9 cellular contexts compared by ENCODE assay signal in the genomic region with DNA sequence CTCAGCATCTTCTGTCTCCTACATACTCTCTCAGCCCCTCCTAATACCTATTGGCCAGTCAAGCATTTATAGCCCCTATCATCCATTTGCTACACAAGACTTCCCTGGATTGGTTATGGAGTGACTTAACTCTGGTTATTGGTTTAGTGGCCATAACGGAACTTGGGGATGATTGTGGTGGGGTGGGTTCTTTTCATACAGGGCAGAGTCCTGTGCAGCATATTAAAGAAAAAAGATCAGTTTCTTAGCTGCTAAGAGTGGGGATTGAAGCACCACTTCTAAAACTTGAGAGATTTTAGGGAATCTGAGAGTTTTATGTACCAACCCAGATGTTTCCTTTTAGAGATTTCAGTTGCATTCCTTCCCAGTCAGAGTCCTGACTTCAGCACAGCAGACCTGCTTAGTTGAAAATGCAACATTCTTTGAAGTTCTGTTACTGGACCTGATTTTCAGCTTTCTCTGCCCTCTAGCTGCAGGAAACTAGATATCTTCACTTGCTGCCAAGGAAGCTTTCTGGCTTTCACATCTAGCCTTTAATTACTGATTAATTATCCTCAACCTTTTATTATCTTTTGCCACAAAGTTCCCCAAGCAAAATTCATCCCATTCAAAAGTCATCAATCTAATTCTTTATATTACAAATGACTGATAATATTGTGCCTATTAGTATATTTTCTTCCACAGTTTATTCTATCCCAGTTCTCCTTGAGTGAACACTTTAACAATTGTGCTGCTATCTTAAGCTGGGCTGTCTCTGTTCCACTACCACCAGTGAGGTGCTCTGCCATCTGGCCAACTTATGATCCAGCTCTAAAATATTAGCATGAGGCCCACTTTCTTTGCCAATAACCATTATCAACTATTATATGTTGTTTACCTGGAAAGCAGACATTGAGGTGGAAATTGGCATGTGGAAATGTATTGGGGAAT.
DNase-seq lines count a peak whose midpoint lies in the region; ATAC-seq and TF ChIP-seq lines count a peak whose summit lies in the region.
"Had no signal": no experiment of that assay in that cellular context is flagged by ENCODE, and none has a peak within 500 bp of the region (broad histone marks: within the 10 kb centered on the region; RNA-seq: fewer than 3 reads in every experiment).

No MANE protein-coding gene starts in this region.

- H4K20me1 ChIP-seq in MM.1S (ENCODE audit: insufficient read depth, low read length) = no peaks in the 10 kb centered on the region
- H4K20me1 ChIP-seq in smooth muscle cell (ENCODE audit: low read depth) = no peaks in the 10 kb centered on the region
- H4K20me1 ChIP-seq: BLaER1 had no signal

- H3K27me3 ChIP-seq in MM.1S (replicated peaks; ENCODE audit: insufficient read depth, low read length) = no peaks in the 10 kb centered on the region
- no peaks in the 10 kb centered on the region for H3K27me3 ChIP-seq in foreskin keratinocyte
- H3K27me3 ChIP-seq in smooth muscle cell (ENCODE audit: low read depth) = no peaks in the 10 kb centered on the region
- H3K27me3 ChIP-seq: BLaER1 had no signal

- H3K9me3 ChIP-seq in MM.1S (replicated peaks; ENCODE audit: insufficient read depth, low read length) (no peaks in the 10 kb centered on the region), smooth muscle cell (replicated peaks; ENCODE audit: low read depth) (no peaks in the 10 kb centered on the region)
- H3K9me3 ChIP-seq: BLaER1 had no signal

- peaks cover 4% of the 10 kb centered on the region; the same call in 1 of the 2 replicates for H3F3A ChIP-seq in MM.1S (ENCODE audit: insufficient read depth, low read length)
- H3F3A ChIP-seq in smooth muscle cell (ENCODE audit: low read depth) = no peaks in the 10 kb centered on the region

- 19% methylated on average over 1 of the region's 1 CpG for WGBS in smooth muscle cell (ENCODE audit: low lambda C conversion rate)

- no peaks in the 10 kb centered on the region for H3K79me2 ChIP-seq in MM.1S (ENCODE audit: low read length)
- H3K79me2 ChIP-seq in smooth muscle cell (ENCODE audit: low read depth) = no peaks in the 10 kb centered on the region

- no peaks in the 10 kb centered on the region for H3K27me3 Mint-ChIP-seq in CD14-positive monocyte (ENCODE audit: low read depth in 3 of 3)

- H3K4me2 ChIP-seq in MM.1S (ENCODE audit: low read depth, low read length) = peak overlapping the region; percentile 39; the same call in 1 of the 2 replicates
- no peak overlapping the region for H3K4me2 ChIP-seq in smooth muscle cell
- H3K4me2 ChIP-seq: BLaER1 had no signal

- H3K9me2 ChIP-seq in MM.1S (replicated peaks; ENCODE audit: insufficient read depth, low read length) = no peaks in the 10 kb centered on the region

- ATAC-seq in foreskin keratinocyte (peak; percentile 48), GM19023 (IDR thresholded peaks at IDR 0.05; ENCODE audit: unreplicated experiment) (no peak), GM18519 (IDR thresholded peaks at IDR 0.05; ENCODE audit: low FRiP score, unreplicated experiment) (no peak)

- DNase-seq in NCI-H1105 treated with DMSO at 0.1 percent for 48 hours (lab: John Stamatoyannopoulos, UW) = peak; percentile 43
- no peak for DNase-seq in NCI-H1105 (lab: John Stamatoyannopoulos, UW)
- DNase-seq in MM.1S = peak; percentile 76
- DNase-seq in foreskin keratinocyte = peak in 1 of 2 donors; percentile 42
- no peak for DNase-seq in smooth muscle cell (lab: John Stamatoyannopoulos, UW; ENCODE audit: unreplicated experiment)
- DNase-seq in CD14-positive monocyte (ENCODE audit: low spot score) = no peak

- H3K4me1 ChIP-seq in MM.1S (ENCODE audit: low read length) = peaks cover 15% of the 10 kb centered on the region
- H3K4me1 ChIP-seq in foreskin keratinocyte = no peaks in the 10 kb centered on the region
- H3K4me1 ChIP-seq in smooth muscle cell (ENCODE audit: low read depth) = no peaks in the 10 kb centered on the region
- H3K4me1 ChIP-seq: BLaER1 had no signal

- peak; percentile 61 for TF ChIP-seq CTCF in MM.1S (IDR thresholded peaks at IDR 0.05; ENCODE audit: low read length)
- TF ChIP-seq CTCF in foreskin keratinocyte (conservative IDR thresholded peaks at IDR 0.05) = peak; percentile 62
- peak; percentile 43 for TF ChIP-seq CTCF in smooth muscle cell (IDR thresholded peaks at IDR 0.05; ENCODE audit: borderline replicate concordance, insufficient read depth, poor library complexity, severe bottlenecking)
- no peak for TF ChIP-seq CTCF in CD14-positive monocyte (IDR thresholded peaks at IDR 0.05)

- no peak overlapping the region for H3K4me3 Mint-ChIP-seq in CD14-positive monocyte

- H3K36me3 Mint-ChIP-seq in CD14-positive monocyte = no peaks in the 10 kb centered on the region

- H2AFZ ChIP-seq in MM.1S (ENCODE audit: low read length) = no peak overlapping the region
- H2AFZ ChIP-seq in smooth muscle cell (ENCODE audit: low read depth) = peak overlapping the region; percentile 46

- H3K9ac ChIP-seq in MM.1S (ENCODE audit: low read length) (no peak overlapping the region), smooth muscle cell (ENCODE audit: low read depth) (no peak overlapping the region)
- H3K9ac ChIP-seq: BLaER1 had no signal

- H3K27ac Mint-ChIP-seq in CD14-positive monocyte = no peak overlapping the region

- no peaks in the 10 kb centered on the region for H3K36me3 ChIP-seq in MM.1S (replicated peaks; ENCODE audit: insufficient read depth, low read length)
- H3K36me3 ChIP-seq in smooth muscle cell (ENCODE audit: low read depth) = no peaks in the 10 kb centered on the region
- H3K36me3 ChIP-seq: BLaER1 had no signal

- no peak overlapping the region for H3K4me3 ChIP-seq in MM.1S (ENCODE audit: low read length)
- H3K4me3 ChIP-seq in smooth muscle cell = no peak overlapping the region
- H3K4me3 ChIP-seq: BLaER1 had no signal

- H3K4me1 Mint-ChIP-seq in CD14-positive monocyte = no peaks in the 10 kb centered on the region

- H3K9me3 Mint-ChIP-seq in CD14-positive monocyte = peaks cover 0 to 6% (median 2%) of the 10 kb centered on the region in 7 donors

- intact Hi-C loops in CD14-positive monocyte (cut with micrococcal nuclease) = no loop called here

- H3K27ac ChIP-seq in MM.1S (ENCODE audit: low read length) (peak overlapping the region; percentile 9; the same call in 1 of the 2 replicates), foreskin keratinocyte (no peak overlapping the region), smooth muscle cell (ENCODE audit: low read depth) (no peak overlapping the region)
- H3K27ac ChIP-seq: BLaER1 had no signal

Comparison
In these comparisons a context has a peak if more than half of its experiments do, and no peak if none do; other contexts are left out.
1. DNase-seq: peak in NCI-H1105 treated with DMSO at 0.1 percent for 48 hours (single experiment) and MM.1S (single experiment); none in NCI-H1105 (single experiment), smooth muscle cell (single experiment) and CD14-positive monocyte (single experiment).